ENCODE assay signal across 9 cellular contexts in the genomic region with DNA sequence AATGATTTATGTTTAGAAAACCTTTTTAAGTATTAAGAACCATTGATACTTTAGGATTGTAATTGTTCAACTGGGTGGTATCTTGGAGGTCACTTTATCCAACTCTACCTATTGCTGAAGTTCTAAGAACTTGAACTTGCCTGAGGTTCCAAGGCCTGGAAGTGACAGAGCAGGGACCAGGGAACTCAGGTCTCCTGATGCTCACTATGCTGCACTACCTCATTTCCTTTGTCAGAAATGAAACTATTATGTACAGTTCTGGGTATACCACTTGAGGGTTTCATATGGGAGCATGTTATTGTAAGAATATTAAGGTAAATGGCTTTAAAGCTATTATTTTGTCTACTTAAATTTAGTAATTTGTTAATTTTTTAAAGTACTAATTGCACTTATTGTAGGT. TPM values are rescaled to one million over a fixed set of nuclear protein-coding genes. Genes with fewer than 3 reads are reported as not detected.
DNase-seq lines count a peak whose midpoint lies in the region; ATAC-seq and TF ChIP-seq lines count a peak whose summit lies in the region.
"Had no signal": no experiment of that assay in that cellular context is flagged by ENCODE, and none has a peak within 500 bp of the region (broad histone marks: within the 10 kb centered on the region; RNA-seq: fewer than 3 reads in every experiment).

No MANE protein-coding gene starts in this region.

- H3K4me3 Mint-ChIP-seq in CD4-positive, CD25-positive, alpha-beta regulatory T cell = peak overlapping the region; percentile 76 to 88 (median 84)
- H3K4me3 Mint-ChIP-seq in brain = peak overlapping the region; percentile 97 to 100 (median 99)

- H3K4me1 Mint-ChIP-seq in CD4-positive, CD25-positive, alpha-beta regulatory T cell = peaks cover 12 to 52% (median 33%) of the 10 kb centered on the region in 4 donors
- H3K4me1 Mint-ChIP-seq in brain = peaks cover 53% of the 10 kb centered on the region

- H3K9me3 ChIP-seq in CD4-positive, CD25-positive, alpha-beta regulatory T cell (ENCODE audit: control insufficient read depth in 2 of 2, low read length in 2 of 2) = no peaks in the 10 kb centered on the region
- no peaks in the 10 kb centered on the region for H3K9me3 ChIP-seq in upper lobe of left lung

- no peaks in the 10 kb centered on the region for H3K36me3 ChIP-seq in CD4-positive, CD25-positive, alpha-beta regulatory T cell (ENCODE audit: control insufficient read depth, insufficient read depth, low read length)
- peaks cover 0 to 5% (median 0%) of the 10 kb centered on the region in 4 donors for H3K36me3 ChIP-seq in upper lobe of left lung

- peak in 1 of 3 donors; percentile 45 for DNase-seq in CD4-positive, CD25-positive, alpha-beta regulatory T cell
- DNase-seq in upper lobe of left lung (no peak), iPS-NIHi11 (ENCODE audit: low spot score) (no peak), globus pallidus (ENCODE audit: low spot score) (no peak)
- DNase-seq in stimulated activated CD4-positive, alpha-beta T cell treated with anti-CD3 and anti-CD28 coated beads, Interleukin-1b, Interleukin-23, amount 100 ng/mL, for 48 hours = no peak
- DNase-seq: activated CD4-positive, CD25-positive, alpha-beta regulatory T cell treated with anti-CD3 and anti-CD28 coated beads, Interleukin-2, amount 50 U/mL, for 72 hours had no signal

- no peaks in the 10 kb centered on the region for H3K27me3 ChIP-seq in CD4-positive, CD25-positive, alpha-beta regulatory T cell (ENCODE audit: control insufficient read depth, insufficient read depth, low read length)
- no peaks in the 10 kb centered on the region for H3K27me3 ChIP-seq in upper lobe of left lung

- peak overlapping the region; percentile 84 to 99 (median 95) for H3K27ac Mint-ChIP-seq in CD4-positive, CD25-positive, alpha-beta regulatory T cell
- peak overlapping the region; percentile 46 to 96 (median 62) for H3K27ac Mint-ChIP-seq in brain

- H3K9me3 Mint-ChIP-seq in CD4-positive, CD25-positive, alpha-beta regulatory T cell = no peaks in the 10 kb centered on the region
- no peaks in the 10 kb centered on the region for H3K9me3 Mint-ChIP-seq in brain

- H3K27ac ChIP-seq in CD4-positive, CD25-positive, alpha-beta regulatory T cell (ENCODE audit: insufficient read depth, low read length, poor library complexity, severe bottlenecking) = peak overlapping the region; percentile 96
- H3K27ac ChIP-seq in upper lobe of left lung = no peak overlapping the region

- H3K27me3 Mint-ChIP-seq in CD4-positive, CD25-positive, alpha-beta regulatory T cell = peaks cover 5% of the 10 kb centered on the region
- H3K27me3 Mint-ChIP-seq in brain = peaks cover 20% of the 10 kb centered on the region

- peaks cover 44% of the 10 kb centered on the region for H3K4me1 ChIP-seq in CD4-positive, CD25-positive, alpha-beta regulatory T cell (ENCODE audit: control insufficient read depth, insufficient read depth, low read length, poor library complexity, severe bottlenecking)
- peaks cover 25 to 41% (median 31%) of the 10 kb centered on the region in 4 donors for H3K4me1 ChIP-seq in upper lobe of left lung

- peak overlapping the region; percentile 83 for H3K4me3 ChIP-seq in CD4-positive, CD25-positive, alpha-beta regulatory T cell (ENCODE audit: low read depth, low read length)
- no peak overlapping the region for H3K4me3 ChIP-seq in upper lobe of left lung

- H3K36me3 Mint-ChIP-seq in CD4-positive, CD25-positive, alpha-beta regulatory T cell = no peaks in the 10 kb centered on the region
- no peaks in the 10 kb centered on the region for H3K36me3 Mint-ChIP-seq in brain

- ATAC-seq in CD4-positive, CD25-positive, alpha-beta regulatory T cell (ENCODE audit: low read depth in 2 of 2) = no peak
- peak; percentile 29 for ATAC-seq in GM19351 (IDR thresholded peaks at IDR 0.05; ENCODE audit: unreplicated experiment)
- peak; percentile 27 for ATAC-seq in HG03354 (IDR thresholded peaks at IDR 0.05; ENCODE audit: poor library complexity, severe bottlenecking, unreplicated experiment)
- no peak for ATAC-seq in upper lobe of left lung (ENCODE audit: low FRiP score in 2 of 2)

- TF ChIP-seq CTCF in brain (conservative IDR thresholded peaks at IDR 0.05) = no peak
- TF ChIP-seq CTCF in upper lobe of left lung (IDR thresholded peaks at IDR 0.05) = no peak

- TF ChIP-seq EP300 in upper lobe of left lung (IDR thresholded peaks at IDR 0.05) = no peak

- no peak for TF ChIP-seq POLR2A in upper lobe of left lung (IDR thresholded peaks at IDR 0.05)

RNA-seq across cellular contexts. Expression of a gene that starts 3.0 kb away (rescaled TPM):
- total RNA-seq in CD4-positive, CD25-positive, alpha-beta regulatory T cell = 62.6 TPM
- 10 to 100 TPM; 11.7 to 14.9 (median 13.0) TPM for polyA plus RNA-seq in CD4-positive, CD25-positive, alpha-beta regulatory T cell
- polyA plus RNA-seq in brain (ENCODE audit: insufficient read depth, low read depth, low replicate concordance) = 8.3 TPM
- total RNA-seq in upper lobe of left lung = 10 to 100 TPM; 22.6 to 99.5 (median 27.5) TPM

RNA-seq across cellular contexts. Expression of a gene that starts 3.3 kb away (rescaled TPM):
- 33.2 TPM for total RNA-seq in CD4-positive, CD25-positive, alpha-beta regulatory T cell
- 10 to 100 TPM; 44.4 to 49.7 (median 47.6) TPM for polyA plus RNA-seq in CD4-positive, CD25-positive, alpha-beta regulatory T cell
- 17.4 TPM for polyA plus RNA-seq in brain (ENCODE audit: insufficient read depth, low read depth, low replicate concordance)
- 10 to 100 TPM; 21.9 to 48.5 (median 27.9) TPM for total RNA-seq in upper lobe of left lung

Comparison
In these comparisons a context has a peak if more than half of its experiments do, and no peak if none do; other contexts are left out.
1. ATAC-seq: peak in GM19351 (single experiment) and HG03354 (single experiment); none in CD4-positive, CD25-positive, alpha-beta regulatory T cell (0 of 2) and upper lobe of left lung (0 of 2).